26 cellular contexts compared by ENCODE assay signal in the genomic region with DNA sequence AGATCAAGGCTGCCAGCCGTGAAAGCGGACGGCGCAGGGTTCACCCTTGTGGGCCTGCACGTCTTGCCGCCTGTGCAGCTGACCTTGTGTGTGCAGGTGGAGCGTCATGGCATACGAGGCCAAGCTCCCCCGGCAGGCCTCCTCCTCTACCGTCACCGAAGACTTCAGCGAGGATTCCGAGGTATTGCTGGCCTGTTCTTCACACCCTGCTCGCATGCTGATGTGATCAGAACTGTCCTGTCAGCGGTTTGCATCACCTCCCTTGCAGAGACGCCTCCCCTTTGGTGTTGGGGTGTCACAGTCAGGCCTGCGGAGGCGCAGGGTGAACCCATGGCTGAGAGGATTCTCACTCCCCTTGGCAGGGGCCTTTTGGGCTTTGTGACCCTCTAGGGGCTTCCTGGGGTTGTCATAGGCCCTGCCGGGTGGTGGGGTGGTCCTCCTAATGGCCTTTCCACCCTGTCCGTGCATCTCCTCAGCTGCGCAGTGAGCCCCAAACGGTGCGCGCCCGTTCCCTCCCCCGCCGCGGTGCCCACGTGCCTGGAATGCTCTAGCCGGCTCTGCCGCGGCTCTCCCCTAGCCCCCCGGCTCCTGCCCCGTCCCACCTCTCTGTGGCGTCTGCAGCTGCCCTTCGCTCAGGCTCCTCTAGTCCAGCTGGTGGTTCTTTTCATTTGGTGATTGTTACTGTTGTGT.
DNase-seq lines count a peak whose midpoint lies in the region; ATAC-seq and TF ChIP-seq lines count a peak whose summit lies in the region.
"Had no signal": no experiment of that assay in that cellular context is flagged by ENCODE, and none has a peak within 500 bp of the region (broad histone marks: within the 10 kb centered on the region; RNA-seq: fewer than 3 reads in every experiment).

No MANE protein-coding gene starts in this region.

- H3K4me1 ChIP-seq in left lung = no peaks in the 10 kb centered on the region

- ATAC-seq in T-helper 17 cell (no peak), left lung (no peak)
- ATAC-seq: activated T-cell treated with anti-CD3 and anti-CD28 coated beads, Interleukin-2, amount 50 U/mL, for 72 hours; gastroesophageal sphincter; stimulated activated naive CD8-positive, alpha-beta T cell treated with anti-CD3 and anti-CD28 coated beads, Interleukin-15, amount 100 ng/mL, for 72 hours had no signal

- H3K36me3 Mint-ChIP-seq in T-helper 17 cell (ENCODE audit: low read depth) (peaks cover 3% of the 10 kb centered on the region), progenitor cell of endocrine pancreas (ENCODE audit: insufficient read depth) (peaks cover 9% of the 10 kb centered on the region)

- no peak overlapping the region for H3K4me3 ChIP-seq in left lung
- H3K4me3 ChIP-seq: esophagus squamous epithelium, gastroesophageal sphincter, upper lobe of left lung had no signal

- H3K9me3 ChIP-seq in T-helper 17 cell (ENCODE audit: control insufficient read depth, low read length, poor library complexity, severe bottlenecking) (no peaks in the 10 kb centered on the region), left lung (no peaks in the 10 kb centered on the region)
- H3K9me3 ChIP-seq: BE2C, esophagus squamous epithelium, gastroesophageal sphincter, upper lobe of left lung had no signal

- H3K4me1 Mint-ChIP-seq in T-helper 17 cell (peaks cover 19% of the 10 kb centered on the region), progenitor cell of endocrine pancreas (ENCODE audit: low read depth) (no peaks in the 10 kb centered on the region)
- H3K4me1 Mint-ChIP-seq: mesothelial cell of epicardium had no signal

- H3K27me3 ChIP-seq in left lung = no peaks in the 10 kb centered on the region
- H3K27me3 ChIP-seq: BE2C, brain microvascular endothelial cell, esophagus squamous epithelium, gastroesophageal sphincter, upper lobe of left lung had no signal

- H3K9me3 Mint-ChIP-seq in progenitor cell of endocrine pancreas (ENCODE audit: low read depth) = no peaks in the 10 kb centered on the region
- H3K9me3 Mint-ChIP-seq: activated T-cell treated with anti-CD3 and anti-CD28 coated beads, Interleukin-2, amount 50 U/mL, for 72 hours; mesothelial cell of epicardium; stimulated activated naive CD8-positive, alpha-beta T cell treated with anti-CD3 and anti-CD28 coated beads, Interleukin-15, amount 100 ng/mL, for 72 hours had no signal

- H3K27ac ChIP-seq in left lung = no peak overlapping the region
- H3K27ac ChIP-seq: brain microvascular endothelial cell, esophagus squamous epithelium, gastroesophageal sphincter, upper lobe of left lung had no signal

- H3K27ac Mint-ChIP-seq in T-helper 17 cell (peak overlapping the region; percentile 72), progenitor cell of endocrine pancreas (peak overlapping the region; percentile 18)
- H3K27ac Mint-ChIP-seq: activated T-cell treated with anti-CD3 and anti-CD28 coated beads, Interleukin-2, amount 50 U/mL, for 72 hours; mesothelial cell of epicardium; stimulated activated naive CD8-positive, alpha-beta T cell treated with anti-CD3 and anti-CD28 coated beads, Interleukin-15, amount 100 ng/mL, for 72 hours had no signal

- TF ChIP-seq CTCF in left lung (IDR thresholded peaks at IDR 0.05) = no peak
- TF ChIP-seq CTCF in progenitor cell of endocrine pancreas (IDR thresholded peaks at IDR 0.05; ENCODE audit: unreplicated experiment) = no peak

- peak; percentile 21 for DNase-seq in activated CD4-positive, CD25-positive, alpha-beta regulatory T cell treated with anti-CD3 and anti-CD28 coated beads, Interleukin-2, amount 50 U/mL, for 72 hours
- no peak for DNase-seq in activated CD4-positive, CD25-positive, alpha-beta regulatory T cell (lab: John Stamatoyannopoulos, UW)
- no peak for DNase-seq in T-helper 17 cell
- DNase-seq in left lung = peak; percentile 27 to 60
- DNase-seq in progenitor cell of endocrine pancreas (ENCODE audit: low spot score, unreplicated experiment) = no peak
- no peak for DNase-seq in globus pallidus (ENCODE audit: low spot score)
- DNase-seq in stimulated activated CD4-positive, alpha-beta T cell treated with anti-CD3 and anti-CD28 coated beads, Interleukin-1b, Interleukin-23, amount 100 ng/mL, for 48 hours = no peak
- no peak for DNase-seq in activated CD4-positive, alpha-beta T cell treated with anti-CD3 and anti-CD28 coated beads, Interleukin-2, amount 50 U/mL, for 1 hour
- DNase-seq: activated CD4-positive, alpha-beta T cell treated with anti-CD3 and anti-CD28 coated beads for 1 hour; activated T-cell treated with anti-CD3 and anti-CD28 coated beads, Interleukin-2, amount 50 U/mL, for 72 hours; BE2C; brain microvascular endothelial cell; effector memory CD4-positive, alpha-beta T cell; esophagus squamous epithelium; HCEC 1CT; KBM-7; NCI-H1436; NCI-H2171; NCI-H524 treated with DMSO at 0.1 percent for 48 hours; RPMI8226; stimulated activated CD4-positive, alpha-beta T cell treated with anti-CD3 and anti-CD28 coated beads, Interleukin-12 subunit alpha, Interleukin-12 subunit beta, amount 100 ng/mL, for 4 hours; stimulated activated naive CD8-positive, alpha-beta T cell treated with anti-CD3 and anti-CD28 coated beads, Interleukin-15, amount 100 ng/mL, for 72 hours; T1000 had no signal

- H3K4me3 Mint-ChIP-seq in T-helper 17 cell (no peak overlapping the region), progenitor cell of endocrine pancreas (ENCODE audit: low read depth) (no peak overlapping the region)
- H3K4me3 Mint-ChIP-seq: activated T-cell treated with anti-CD3 and anti-CD28 coated beads, Interleukin-2, amount 50 U/mL, for 72 hours; mesothelial cell of epicardium; stimulated activated naive CD8-positive, alpha-beta T cell treated with anti-CD3 and anti-CD28 coated beads, Interleukin-15, amount 100 ng/mL, for 72 hours had no signal

- H3K36me3 ChIP-seq in left lung = peaks cover 0 to 95% of the 10 kb centered on the region in 2 donors

- H3K27me3 Mint-ChIP-seq in T-helper 17 cell (no peaks in the 10 kb centered on the region), progenitor cell of endocrine pancreas (no peaks in the 10 kb centered on the region)
- H3K27me3 Mint-ChIP-seq: stimulated activated naive CD8-positive, alpha-beta T cell treated with anti-CD3 and anti-CD28 coated beads, Interleukin-15, amount 100 ng/mL, for 72 hours had no signal

- intact Hi-C loops in left lung (cut with DNase I) = no loop called here

Comparison
In these comparisons a context has a peak if more than half of its experiments do, and no peak if none do; other contexts are left out.
1. DNase-seq: peak in activated CD4-positive, CD25-positive, alpha-beta regulatory T cell treated with anti-CD3 and anti-CD28 coated beads, Interleukin-2, amount 50 U/mL, for 72 hours (single experiment) and left lung (2 of 2); none in activated CD4-positive, CD25-positive, alpha-beta regulatory T cell (0 of 4), T-helper 17 cell (0 of 3), progenitor cell of endocrine pancreas (single experiment), globus pallidus (single experiment), stimulated activated CD4-positive, alpha-beta T cell treated with anti-CD3 and anti-CD28 coated beads, Interleukin-1b, Interleukin-23, amount 100 ng/mL, for 48 hours (single experiment) and activated CD4-positive, alpha-beta T cell treated with anti-CD3 and anti-CD28 coated beads, Interleukin-2, amount 50 U/mL, for 1 hour (single experiment).